In genomic region chr17:81329279-81329926, GRCh38 we compare ENCODE assay signal across 9 cellular contexts. TPM values are rescaled to one million over a fixed set of nuclear protein-coding genes. Genes with fewer than 3 reads are reported as not detected.
A peak's percentile ranks its signal among the peaks of the same experiment; 100 is the strongest.
DNase-seq lines count a peak whose midpoint lies in the region; ATAC-seq and TF ChIP-seq lines count a peak whose summit lies in the region.
"Had no signal": no experiment of that assay in that cellular context is flagged by ENCODE, and none has a peak within 500 bp of the region (broad histone marks: within the 10 kb centered on the region; RNA-seq: fewer than 3 reads in every experiment).

No MANE protein-coding gene starts in this region.

- H3K27me3 ChIP-seq in fibroblast of lung (ENCODE audit: control insufficient read depth, insufficient read depth, low read length) = peaks cover 29% of the 10 kb centered on the region
- H3K27me3 ChIP-seq in neural progenitor cell = no peaks in the 10 kb centered on the region

- peak overlapping the region; percentile 44 for H3K4me3 Mint-ChIP-seq in neural progenitor cell
- no peak overlapping the region for H3K4me3 Mint-ChIP-seq in naive thymus-derived CD8-positive, alpha-beta T cell
- H3K4me3 Mint-ChIP-seq: activated naive CD8-positive, alpha-beta T cell had no signal

- H3K4me1 Mint-ChIP-seq in neural progenitor cell = peaks cover 32% of the 10 kb centered on the region
- peaks cover 0 to 5% (median 0%) of the 10 kb centered on the region in 4 donors for H3K4me1 Mint-ChIP-seq in naive thymus-derived CD8-positive, alpha-beta T cell

- CTCF ChIA-PET in HEK293 (lab: Yijun Ruan, JAX) (interaction anchor here (0.5 to 1.6 kb wide), 12 partner anchors 8 to 155 kb away, joined by 3 to 6 read pairs (median 4); partner anchors contain the start of gene BAHCC1), RWPE1 (lab: Yijun Ruan, JAX) (interaction anchor here (0.6 to 1.3 kb wide), 3 partner anchors 18 to 155 kb away, joined by 3 to 6 read pairs (median 4); no protein-coding TSS in a partner anchor)

- H3K9me3 Mint-ChIP-seq in neural progenitor cell = no peaks in the 10 kb centered on the region
- no peaks in the 10 kb centered on the region for H3K9me3 Mint-ChIP-seq in naive thymus-derived CD8-positive, alpha-beta T cell

- H3K79me2 ChIP-seq in fibroblast of lung (ENCODE audit: control insufficient read depth, insufficient read depth, low read length) = no peaks in the 10 kb centered on the region
- no peaks in the 10 kb centered on the region for H3K79me2 ChIP-seq in neural progenitor cell (ENCODE audit: low read depth)

- DNase-seq in 8988T = peak; percentile 94
- peak; percentile 98 for DNase-seq in RWPE1 (ENCODE audit: low spot score)
- peak; percentile 87 to 90 for DNase-seq in fibroblast of lung (ENCODE audit: low read depth in 2 of 2)
- DNase-seq in neural progenitor cell (ENCODE audit: low spot score) = peak; percentile 65
- no peak for DNase-seq in naive thymus-derived CD8-positive, alpha-beta T cell

- no peak for TF ChIP-seq CTCF in HEK293 (tag by site-specific recombination; IDR thresholded peaks at IDR 0.05)
- TF ChIP-seq CTCF in RWPE1 (conservative IDR thresholded peaks at IDR 0.05; ENCODE audit: low read depth) = no peak
- no peak for TF ChIP-seq CTCF in fibroblast of lung (conservative IDR thresholded peaks at IDR 0.05 in 1 of 2, IDR thresholded peaks at IDR 0.05 in 1 of 2; ENCODE audit: low read depth in 1 of 2, low read length in 2 of 2)
- TF ChIP-seq CTCF in neural progenitor cell (IDR thresholded peaks at IDR 0.05) = no peak

- H3K9ac ChIP-seq in fibroblast of lung (ENCODE audit: insufficient read depth, low read length) (no peak overlapping the region), neural progenitor cell (no peak overlapping the region)

- H3K36me3 Mint-ChIP-seq in neural progenitor cell = no peaks in the 10 kb centered on the region
- H3K36me3 Mint-ChIP-seq in naive thymus-derived CD8-positive, alpha-beta T cell = no peaks in the 10 kb centered on the region
- H3K36me3 Mint-ChIP-seq: activated naive CD8-positive, alpha-beta T cell had no signal

- H3K4me3 ChIP-seq in HEK293 (ENCODE audit: low read depth, low read length) (no peak overlapping the region), fibroblast of lung (replicated peaks in 1 of 4; ENCODE audit: control extremely low read depth in 1 of 4, insufficient read depth in 1 of 4, low read depth in 3 of 4, low read length in 4 of 4) (no peak overlapping the region), neural progenitor cell (no peak overlapping the region)

- H3K27me3 Mint-ChIP-seq in neural progenitor cell (ENCODE audit: insufficient read depth, low read depth) = peaks cover 4% of the 10 kb centered on the region
- H3K27me3 Mint-ChIP-seq in naive thymus-derived CD8-positive, alpha-beta T cell = peaks cover 0 to 22% (median 9%) of the 10 kb centered on the region in 5 donors

- H4K20me1 ChIP-seq in fibroblast of lung (ENCODE audit: control insufficient read depth, extremely low read depth, insufficient read depth, low read length) (no peaks in the 10 kb centered on the region), neural progenitor cell (ENCODE audit: low read depth) (no peaks in the 10 kb centered on the region)

- H3K36me3 ChIP-seq in HEK293 (ENCODE audit: control insufficient read depth in 2 of 2, insufficient read depth in 1 of 2, low read length in 2 of 2) (no peaks in the 10 kb centered on the region), fibroblast of lung (ENCODE audit: control insufficient read depth, insufficient read depth, low read length) (no peaks in the 10 kb centered on the region), neural progenitor cell (no peaks in the 10 kb centered on the region)

- H3K27ac Mint-ChIP-seq in neural progenitor cell = peak overlapping the region; percentile 84
- H3K27ac Mint-ChIP-seq in naive thymus-derived CD8-positive, alpha-beta T cell = no peak overlapping the region
- H3K27ac Mint-ChIP-seq: activated naive CD8-positive, alpha-beta T cell had no signal

- H3F3A ChIP-seq in neural progenitor cell (ENCODE audit: low read depth) = peaks cover 20% of the 10 kb centered on the region

- H3K9me3 ChIP-seq in HEK293 (ENCODE audit: control insufficient read depth, insufficient read depth, low read depth, low read length) (no peaks in the 10 kb centered on the region), fibroblast of lung (ENCODE audit: control insufficient read depth, insufficient read depth, low read depth, low read length) (no peaks in the 10 kb centered on the region), neural progenitor cell (ENCODE audit: low read depth) (no peaks in the 10 kb centered on the region)

- H2AFZ ChIP-seq in fibroblast of lung (ENCODE audit: low read length) (no peak overlapping the region), neural progenitor cell (replicated peaks) (peak overlapping the region; percentile 1)

- peak overlapping the region; percentile 52 for H3K4me2 ChIP-seq in fibroblast of lung (ENCODE audit: extremely low read depth, insufficient read depth, low read length)
- peak overlapping the region; percentile 10 for H3K4me2 ChIP-seq in neural progenitor cell

- H3K4me1 ChIP-seq in HEK293 (ENCODE audit: control insufficient read depth, insufficient read depth, low read length) = peaks cover 16% of the 10 kb centered on the region
- peaks cover 10% of the 10 kb centered on the region for H3K4me1 ChIP-seq in fibroblast of lung (ENCODE audit: control insufficient read depth, extremely low read depth, insufficient read depth, low read length)
- H3K4me1 ChIP-seq in neural progenitor cell = peaks cover 36% of the 10 kb centered on the region

- H3K27ac ChIP-seq in HEK293 (ENCODE audit: extremely low read depth, low read depth, low read length) (peak overlapping the region; percentile 91), RWPE1 (peak overlapping the region; percentile 99), fibroblast of lung (ENCODE audit: insufficient read depth, low read length) (no peak overlapping the region), neural progenitor cell (no peak overlapping the region)

- POLR2A ChIA-PET in HEK293 (lab: Yijun Ruan, JAX) (interaction anchor here (0.7 to 3.3 kb wide), 16 partner anchors 11 to 184 kb away, joined by 3 to 52 read pairs (median 4); partner anchors contain the start of genes ACTG1, BAHCC1 and SLC38A10), RWPE1 (lab: Yijun Ruan, JAX; ENCODE audit: low non-redundant PET) (interaction anchor here (0.5 to 0.9 kb wide), 3 partner anchors 68 to 157 kb away, joined by 3 to 4 read pairs (median 3); no protein-coding TSS in a partner anchor)
- POLR2A ChIA-PET in naive thymus-derived CD8-positive, alpha-beta T cell (lab: Charles Lee) = no interaction called here

- no peak for ATAC-seq in HG03520 (IDR thresholded peaks at IDR 0.05; ENCODE audit: unreplicated experiment)
- no peak for ATAC-seq in naive thymus-derived CD8-positive, alpha-beta T cell
- no peak for ATAC-seq in GM19397 (IDR thresholded peaks at IDR 0.05; ENCODE audit: unreplicated experiment)

TF ChIP-seq in HEK293, 187 proteins besides CTCF, POLR2A, EP300 and RAD21 (continues in another document):
- TF ChIP-seq ZNF843 (tag by site-specific recombination; IDR thresholded peaks at IDR 0.05) (peak; percentile 39; the same call in 1 of the 2 replicates), HIC1 (tag by site-specific recombination; IDR thresholded peaks at IDR 0.05) (0 out of 2 replicates have a peak, but pooled peaks have one; percentile 37), ZNF692 (tag by site-specific recombination; IDR thresholded peaks at IDR 0.05) (no peak), ZNF302 (tag by site-specific recombination; IDR thresholded peaks at IDR 0.05; ENCODE audit: low read depth) (no peak), ZNF221 (tag by site-specific recombination; IDR thresholded peaks at IDR 0.05; ENCODE audit: borderline replicate concordance) (no peak), SP3 (tag by site-specific recombination; IDR thresholded peaks at IDR 0.05) (peak; percentile 47; the same call in 1 of the 2 replicates), ZNF211 (tag by site-specific recombination; IDR thresholded peaks at IDR 0.05; ENCODE audit: low read depth) (no peak), SALL2 (tag by site-specific recombination; IDR thresholded peaks at IDR 0.05; ENCODE audit: borderline replicate concordance) (no peak), ZNF19 (tag by site-specific recombination; IDR thresholded peaks at IDR 0.05; ENCODE audit: low read depth) (no peak), BCL11B (tag by site-specific recombination; IDR thresholded peaks at IDR 0.05; ENCODE audit: low read depth) (no peak)

RNA-seq across cellular contexts. Expression of gene SLC38A10, which starts 34.3 kb away (rescaled TPM):
- total RNA-seq in fibroblast of lung (53.2 and 60.4 TPM in 2 replicates), neural progenitor cell (ENCODE audit: low replicate concordance) (8.3 and 31.4 TPM in 2 replicates)
- polyA plus RNA-seq in fibroblast of lung = 17.8 and 23.6 TPM in 2 replicates
- 34.2 and 48.6 TPM in 2 replicates for polyA plus RNA-seq in fibroblast of lung (2012)
- polyA minus RNA-seq in fibroblast of lung (ENCODE audit: low replicate concordance) = 45.3 and 99.0 TPM in 2 replicates
- 10 to 100 TPM; 59.3 to 60.9 TPM for total RNA-seq in naive thymus-derived CD8-positive, alpha-beta T cell
- polyA plus RNA-seq in naive thymus-derived CD8-positive, alpha-beta T cell = 10 to 100 TPM; 32.6 to 53.8 (median 39.7) TPM

Comparison
In these comparisons a context has a peak if more than half of its experiments do, and no peak if none do; other contexts are left out.
1. DNase-seq: peak in 8988T (single experiment), RWPE1 (single experiment), fibroblast of lung (2 of 2) and neural progenitor cell (single experiment); none in naive thymus-derived CD8-positive, alpha-beta T cell (0 of 10).
2. H3K27ac ChIP-seq: peak in HEK293 (single experiment) and RWPE1 (single experiment); none in fibroblast of lung (single experiment) and neural progenitor cell (single experiment).